ENCODE assay signal across 8 cellular contexts in genomic region chr2:8090748-8091700, GRCh38.
DNase-seq lines count a peak whose midpoint lies in the region; ATAC-seq and TF ChIP-seq lines count a peak whose summit lies in the region.

No MANE protein-coding gene starts in this region.

- no peak overlapping the region for H3K27ac ChIP-seq in SJSA1

- no peaks in the 10 kb centered on the region for H3K27me3 ChIP-seq in SJSA1 (replicated peaks)

- ATAC-seq in GM18508 (IDR thresholded peaks at IDR 0.05; ENCODE audit: insufficient read depth, unreplicated experiment) (peak; percentile 50), HG03097 (IDR thresholded peaks at IDR 0.05; ENCODE audit: low FRiP score, unreplicated experiment) (peak; percentile 52), omental fat pad (ENCODE audit: low FRiP score) (peak; percentile 92), HG02798 (IDR thresholded peaks at IDR 0.05; ENCODE audit: poor library complexity, unreplicated experiment) (no peak), HG02970 (IDR thresholded peaks at IDR 0.05; ENCODE audit: low FRiP score, unreplicated experiment) (no peak)

- H3K9me3 ChIP-seq in SJSA1 (replicated peaks), result no peaks in the 10 kb centered on the region

- peaks cover 38% of the 10 kb centered on the region for H3K4me1 ChIP-seq in SJSA1 (replicated peaks)

- no peaks in the 10 kb centered on the region for H3K36me3 ChIP-seq in SJSA1

- DNase-seq in SJSA1 (ENCODE audit: low read depth in 1 of 2, low spot score in 2 of 2), result peak; percentile 49 to 66
- peak; percentile 98 for DNase-seq in choroid plexus epithelial cell (ENCODE audit: low read depth)
- DNase-seq in omental fat pad (ENCODE audit: low spot score), result peak; percentile 50
- no peak for DNase-seq in medulla oblongata (ENCODE audit: extremely low spot score)

- TF ChIP-seq CTCF in choroid plexus epithelial cell (conservative IDR thresholded peaks at IDR 0.05; ENCODE audit: low read depth, low read length) (peak; percentile 12), omental fat pad (IDR thresholded peaks at IDR 0.05) (no peak)

- H3K4me3 ChIP-seq in SJSA1 (no peak overlapping the region), choroid plexus epithelial cell (ENCODE audit: low read depth, low read length) (no peak overlapping the region)

Comparison
In these comparisons a context has a peak if more than half of its experiments do, and no peak if none do; other contexts are left out.
1. ATAC-seq: peak in GM18508 (single experiment), HG03097 (single experiment) and omental fat pad (single experiment); none in HG02798 (single experiment) and HG02970 (single experiment).